In the genomic region with DNA sequence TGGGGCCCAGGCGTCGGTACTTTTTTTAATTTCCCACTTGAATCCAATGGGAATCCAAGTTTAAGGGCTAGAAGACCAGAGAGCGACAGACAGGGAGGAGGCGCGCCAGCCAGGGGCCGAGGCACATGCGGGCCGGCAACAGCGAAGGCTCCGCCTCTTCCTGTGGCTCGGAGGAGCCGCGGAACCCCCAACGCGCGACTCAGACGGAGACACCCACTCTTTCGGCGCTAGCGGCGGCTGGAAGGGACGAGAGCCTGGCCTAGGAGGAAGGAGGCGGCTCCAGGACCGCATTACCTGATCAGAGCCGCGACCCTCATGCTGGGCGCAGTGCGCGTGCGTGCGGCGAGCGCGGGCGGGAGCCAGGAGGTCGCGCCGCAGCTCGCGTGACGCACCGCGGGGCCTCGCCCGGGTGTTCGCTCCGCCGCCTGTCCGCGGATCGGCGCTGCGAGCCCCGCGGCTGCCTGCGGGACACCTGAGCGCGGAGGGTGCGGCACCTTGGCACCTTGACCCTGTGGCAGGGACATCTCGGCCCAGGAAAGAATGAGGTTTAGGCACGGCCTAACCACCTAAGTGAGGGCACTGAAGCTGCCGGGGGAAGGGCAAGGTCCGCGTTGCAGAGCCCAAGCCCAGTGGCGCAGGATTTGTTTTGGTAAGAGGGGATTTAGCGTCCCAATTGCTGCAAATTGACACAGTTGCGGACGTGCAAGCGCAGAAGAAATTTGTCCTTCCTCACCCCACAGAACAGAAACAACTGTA, we compare ENCODE assay signal across 8 cellular contexts. TPM values are rescaled to one million over a fixed set of nuclear protein-coding genes. Genes with fewer than 3 reads are reported as not detected.
DNase-seq lines count a peak whose midpoint lies in the region; ATAC-seq and TF ChIP-seq lines count a peak whose summit lies in the region.

A gene with protein sequence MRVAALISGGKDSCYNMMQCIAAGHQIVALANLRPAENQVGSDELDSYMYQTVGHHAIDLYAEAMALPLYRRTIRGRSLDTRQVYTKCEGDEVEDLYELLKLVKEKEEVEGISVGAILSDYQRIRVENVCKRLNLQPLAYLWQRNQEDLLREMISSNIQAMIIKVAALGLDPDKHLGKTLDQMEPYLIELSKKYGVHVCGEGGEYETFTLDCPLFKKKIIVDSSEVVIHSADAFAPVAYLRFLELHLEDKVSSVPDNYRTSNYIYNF (minus strand): TSS at position 341 of the 756 bp plus-strand sequence. CDS start 24 bp downstream, at position 317.

- H3K27ac ChIP-seq in HUES48 (ENCODE audit: low read depth, low read length) (peak within 1 kb of the TSS; percentile 98), PC-3 (ENCODE audit: low read length) (peak within 1 kb of the TSS; percentile 89)

- POLR2A ChIA-PET in PC-3 (lab: Charles Lee; ENCODE audit: unreplicated experiment): interaction anchor here (0.6 kb wide), 1 partner anchor 1067 kb away, joined by 4 read pairs; no protein-coding TSS in a partner anchor

- CTCF ChIA-PET in PC-3 (lab: Charles Lee): interaction anchor here (0.7 kb wide), 1 partner anchor 466 kb away, joined by 3 read pairs; no protein-coding TSS in a partner anchor

- H3K4me3 ChIP-seq in HUES48 (ENCODE audit: low read depth, low read length): peak within 1 kb of the TSS; percentile 70
- H3K4me3 ChIP-seq in PC-3 (ENCODE audit: low read length): peak within 1 kb of the TSS; percentile 76

- intact Hi-C loops in PC-3 (cut with micrococcal nuclease): loop anchor here (2.0 to 10.0 kb wide), 2 partner anchors 179 to 561 kb away; partner anchors contain the start of gene ZNF770

- H3K9ac ChIP-seq in HUES48 (ENCODE audit: low read depth, low read length) (peak within 1 kb of the TSS; percentile 92), PC-3 (ENCODE audit: low read length) (peak within 1 kb of the TSS; percentile 94)

- H3K4me2 ChIP-seq in PC-3 (ENCODE audit: low read length): peak within 1 kb of the TSS; percentile 83

- H3F3A ChIP-seq in PC-3 (ENCODE audit: low read length, unreplicated experiment): no peaks in the 10 kb centered on the region

- H3K79me2 ChIP-seq in PC-3 (ENCODE audit: low read length): 0 out of 2 replicates have a peak, but pooled peaks cover 9% of the 10 kb centered on the region

- H3K4me1 ChIP-seq in HUES48 (ENCODE audit: control insufficient read depth, insufficient read depth, low read length): peaks cover 47% of the 10 kb centered on the region
- peaks cover 19% of the 10 kb centered on the region for H3K4me1 ChIP-seq in PC-3 (ENCODE audit: insufficient read depth, low read length)

- DNase-seq in DMS 273 treated with DMSO at 0.1 percent for 48 hours (lab: John Stamatoyannopoulos, UW): peak; percentile 43
- DNase-seq in PC-3: peak; percentile 76
- peak; percentile 88 for DNase-seq in activated T-cell treated with anti-CD3 and anti-CD28 coated beads, Interleukin-2, amount 50 U/mL, for 1 hour
- DNase-seq in myocyte (ENCODE audit: low read depth): peak; percentile 85
- DNase-seq in stimulated activated CD8-positive, alpha-beta memory T cell treated with anti-CD3 and anti-CD28 coated beads, Interleukin-7, amount 100 ng/mL, for 4 hours (ENCODE audit: low read depth in 2 of 2): peak; percentile 78 to 83

- H4K20me1 ChIP-seq in PC-3 (ENCODE audit: low read length): no peaks in the 10 kb centered on the region

- no peak for TF ChIP-seq CTCF in PC-3 (conservative IDR thresholded peaks at IDR 0.05; ENCODE audit: low read depth, low read length)

- BruUV-seq in PC-3 (replicated peaks; lab: Mats Ljungman, UMichigan): no TSS peak

- H3K36me3 ChIP-seq in HUES48 (ENCODE audit: control insufficient read depth, insufficient read depth, low read length) (peaks cover 4% of the 10 kb centered on the region; the same call in 1 of the 2 replicates), PC-3 (ENCODE audit: low read depth, low read length) (no peaks in the 10 kb centered on the region)

- no peaks in the 10 kb centered on the region for H3K9me2 ChIP-seq in PC-3 (replicated peaks; ENCODE audit: low read length)

- peak within 1 kb of the TSS; percentile 97 for H2AFZ ChIP-seq in PC-3 (ENCODE audit: low read length)

- ATAC-seq in GM21423 (IDR thresholded peaks at IDR 0.05; ENCODE audit: unreplicated experiment) (peak; percentile 87), PC-3 (peak; percentile 90), esophagus mucosa (peak; percentile 85)

- H3K27me3 ChIP-seq in HUES48 (ENCODE audit: control insufficient read depth, insufficient read depth, low read length): no peaks in the 10 kb centered on the region
- no peaks in the 10 kb centered on the region for H3K27me3 ChIP-seq in PC-3 (ENCODE audit: low read length)

- H3K9me3 ChIP-seq in HUES48 (ENCODE audit: control insufficient read depth, insufficient read depth, low read length) (no peaks in the 10 kb centered on the region), PC-3 (ENCODE audit: low read length) (no peaks in the 10 kb centered on the region)

RNA-seq across cellular contexts. Expression of the gene that starts here (rescaled TPM):
- total RNA-seq in PC-3 (2014; rRNA removed) (6.9 and 8.1 TPM in 2 replicates), esophagus mucosa (17.4 TPM), myocyte (10.9 and 14.9 TPM in 2 replicates)
- 8.5 TPM for polyA plus RNA-seq in myocyte (2012)

Comparison
In these comparisons a context has a peak if more than half of its experiments do, and no peak if none do; other contexts are left out.
1. Peak in every context shown above with its lines: DNase-seq, ATAC-seq, H3K4me3 ChIP-seq and H3K27ac ChIP-seq.